8 cellular contexts compared by ENCODE assay signal in the genomic region with DNA sequence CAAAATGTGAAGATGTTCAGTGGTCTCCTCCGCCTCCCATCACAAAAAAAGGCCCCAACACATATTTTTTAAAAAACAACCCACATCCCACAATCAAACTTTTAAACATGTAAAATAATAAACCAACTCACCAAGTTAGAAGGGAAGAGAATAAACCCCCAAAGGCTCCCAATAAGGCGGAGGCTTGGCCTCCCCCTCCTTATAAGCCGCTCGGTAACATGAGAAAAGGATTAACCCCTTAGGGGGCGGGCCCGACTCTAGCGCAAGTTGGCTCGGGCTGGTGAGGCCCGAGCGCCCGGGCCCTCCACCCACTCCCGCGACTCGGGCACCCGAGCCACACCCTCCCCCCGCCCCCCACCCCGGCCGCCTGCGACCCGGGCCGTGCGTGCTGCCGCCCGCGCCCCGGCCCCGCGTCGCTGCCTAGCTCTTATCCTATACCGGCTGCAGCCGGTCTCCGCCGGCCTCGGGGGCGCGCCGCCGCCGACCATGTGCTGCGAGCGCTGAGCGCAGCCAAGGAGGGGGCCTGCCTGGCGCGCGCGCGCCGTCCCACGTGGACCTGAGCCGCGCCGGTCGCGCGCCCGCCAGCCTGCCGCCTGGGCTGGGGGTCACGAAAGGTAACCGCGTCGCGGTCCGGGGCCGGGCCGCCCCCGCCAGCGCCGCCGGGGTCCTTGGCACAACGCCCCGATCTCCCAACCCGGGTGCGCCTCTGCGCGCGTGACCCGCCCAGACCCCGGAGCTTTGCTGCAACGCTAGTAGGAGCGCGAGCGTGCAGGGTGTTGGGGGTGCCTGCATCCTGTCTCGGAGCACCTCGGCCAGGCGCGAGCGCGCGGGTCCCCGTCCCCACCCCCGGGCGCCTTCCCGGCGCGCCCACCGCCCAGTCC. TPM values are rescaled to one million over a fixed set of nuclear protein-coding genes. Genes with fewer than 3 reads are reported as not detected.
DNase-seq lines count a peak whose midpoint lies in the region; ATAC-seq and TF ChIP-seq lines count a peak whose summit lies in the region.

ARSG (plus strand) TSS at position 541 of the 881 bp plus-strand sequence. CDS start 15,999 bp downstream, outside the sequence.
SLC16A6 (minus strand) TSS at position 173 of the 881 bp plus-strand sequence. CDS start 12,807 bp downstream, outside the sequence.

- peak; percentile 92 for DNase-seq in SK-N-SH
- DNase-seq in NCI-H2196 treated with DMSO at 0.1 percent for 48 hours (lab: John Stamatoyannopoulos, UW; ENCODE audit: unreplicated experiment), result peak; percentile 73
- peak; percentile 85 for DNase-seq in activated CD4-positive, alpha-beta T cell treated with anti-CD3 and anti-CD28 coated beads for 48 hours
- DNase-seq in colonic mucosa, result peak; percentile 52
- peak; percentile 63 to 79 (median 76) for DNase-seq in right lobe of liver
- peak; percentile 80 to 81 for DNase-seq in stimulated activated CD4-positive, alpha-beta T cell treated with anti-CD3 and anti-CD28 coated beads, Interleukin-4, amount 100 ng/mL, for 4 hours

- TF ChIP-seq EP300 in SK-N-SH (IDR thresholded peaks at IDR 0.05; ENCODE audit: borderline replicate concordance in 1 of 2, low read depth in 1 of 2, low read length in 1 of 2), result no peak

- H3K4me1 ChIP-seq in SK-N-SH (ENCODE audit: control insufficient read depth in 1 of 2, insufficient read depth in 2 of 2, low read depth in 1 of 2, low read length in 1 of 2) (peaks cover 0 to 13% of the 10 kb centered on the region in 2 experiments; a peak in 2 of 4 replicates), colonic mucosa (peaks cover 8% of the 10 kb centered on the region), right lobe of liver (peaks cover 0 to 16% (median 2%) of the 10 kb centered on the region in 4 donors)

- H3K4me3 ChIP-seq in SK-N-SH (ENCODE audit: low read depth in 2 of 2, low read length in 1 of 2) (peak within 1 kb of the TSS; percentile 55 to 72), colonic mucosa (peak within 1 kb of the TSS; percentile 58), right lobe of liver (peak within 1 kb of the TSS; percentile 56 to 60 (median 57))

- H3K36me3 ChIP-seq in SK-N-SH (replicated peaks in 1 of 2; ENCODE audit: control insufficient read depth in 1 of 2, insufficient read depth in 2 of 2, low read length in 1 of 2) (no peaks in the 10 kb centered on the region), colonic mucosa (no peaks in the 10 kb centered on the region), right lobe of liver (no peaks in the 10 kb centered on the region)

- ATAC-seq in SK-N-SH treated with all-trans-retinoic acid at 6 μM for 48 hours, result no peak; the same call in 1 of the 3 replicates
- peak; percentile 55 for ATAC-seq in HG03045 (IDR thresholded peaks at IDR 0.05; ENCODE audit: unreplicated experiment)
- ATAC-seq in right lobe of liver, result peak; percentile 58 to 74 (median 64)

- H3K9ac ChIP-seq in SK-N-SH, result peak within 1 kb of the TSS; percentile 26; the same call in 1 of the 2 replicates
- H3K9ac ChIP-seq in colonic mucosa (ENCODE audit: low read depth in 2 of 2, low read length in 2 of 2), result peak within 1 kb of the TSS; percentile 34 to 77

- POLR2A ChIA-PET in SK-N-SH (lab: Yijun Ruan, JAX), result no interaction called here

- TF ChIP-seq RAD21 in SK-N-SH (IDR thresholded peaks at IDR 0.05; ENCODE audit: low read length), result no peak

- no peaks in the 10 kb centered on the region for H3K9me2 ChIP-seq in SK-N-SH

- H3K27me3 ChIP-seq in SK-N-SH (ENCODE audit: insufficient read depth), result peaks cover 66% of the 10 kb centered on the region
- peaks cover 37% of the 10 kb centered on the region for H3K27me3 ChIP-seq in colonic mucosa
- H3K27me3 ChIP-seq in right lobe of liver, result peaks cover 0 to 7% of the 10 kb centered on the region in 2 donors

- peak within 1 kb of the TSS; percentile 99 for H3K4me2 ChIP-seq in SK-N-SH

- 2% methylated on average over 21 of the region's 96 CpGs for WGBS in SK-N-SH (ENCODE audit: low lambda C conversion rate)
- under 1% methylated on average over 16 of the region's 96 CpGs for WGBS in right lobe of liver (ENCODE audit: insufficient coverage, low coverage, low lambda C conversion rate, missing lambda C conversion rate)

- peak within 1 kb of the TSS; percentile 78; the same call in 1 of the 2 replicates for H2AFZ ChIP-seq in SK-N-SH (ENCODE audit: low read depth)

- intact Hi-C loops in colonic mucosa (cut with DNase I) (no loop called here), right lobe of liver (cut with DNase I) (no loop called here)

- H3K27ac ChIP-seq in SK-N-SH (ENCODE audit: low read depth in 2 of 2, low read length in 1 of 2) (no peak within 1 kb of the TSS), colonic mucosa (peak within 1 kb of the TSS; percentile 73), right lobe of liver (peak within 1 kb of the TSS; percentile 60 to 76 (median 62))

- no peaks in the 10 kb centered on the region for H4K20me1 ChIP-seq in SK-N-SH (ENCODE audit: insufficient read depth)

- CTCF ChIA-PET in SK-N-SH (lab: Yijun Ruan, JAX), result interaction anchor here (0.6 to 4.1 kb wide), 7 partner anchors 15 to 176 kb away, joined by 3 to 15 read pairs (median 3); no protein-coding TSS in a partner anchor

- no peak for TF ChIP-seq POLR2A in right lobe of liver (IDR thresholded peaks at IDR 0.05)

- H3K9me3 ChIP-seq in SK-N-SH, result no peaks in the 10 kb centered on the region
- H3K9me3 ChIP-seq in colonic mucosa, result no peaks in the 10 kb centered on the region
- no peaks in the 10 kb centered on the region for H3K9me3 ChIP-seq in right lobe of liver

- TF ChIP-seq CTCF in SK-N-SH (IDR thresholded peaks at IDR 0.05) (no peak), colonic mucosa (IDR thresholded peaks at IDR 0.05) (no peak), right lobe of liver (IDR thresholded peaks at IDR 0.05) (no peak)

- no peaks in the 10 kb centered on the region for H3F3A ChIP-seq in SK-N-SH (replicated peaks; ENCODE audit: insufficient read depth)

- no peaks in the 10 kb centered on the region for H3K79me2 ChIP-seq in SK-N-SH (ENCODE audit: insufficient read depth)

TF ChIP-seq in SK-N-SH, 30 proteins besides CTCF, POLR2A, EP300 and RAD21 (continues in another document):
- TF ChIP-seq EZH2phosphoT487 (IDR thresholded peaks at IDR 0.05; ENCODE audit: borderline replicate concordance, low read depth), result no peak
- TF ChIP-seq NFIC (IDR thresholded peaks at IDR 0.05; ENCODE audit: borderline replicate concordance), result no peak
- no peak for TF ChIP-seq FOXJ3 (CRISPR knock-in tag; IDR thresholded peaks at IDR 0.05)
- no peak for TF ChIP-seq FOSL2 (IDR thresholded peaks at IDR 0.05; ENCODE audit: borderline replicate concordance, low read depth)
- no peak for TF ChIP-seq CHD2 (IDR thresholded peaks at IDR 0.05; ENCODE audit: low read length, partially characterized antibody)
- no peak for TF ChIP-seq GABPA (IDR thresholded peaks at IDR 0.05; ENCODE audit: low read depth)
- no peak for TF ChIP-seq MEF2A (IDR thresholded peaks at IDR 0.05; ENCODE audit: borderline replicate concordance, low read depth)
- 0 out of 2 replicates have a peak, but pooled peaks have one; percentile 43 for TF ChIP-seq MAX (IDR thresholded peaks at IDR 0.05; ENCODE audit: low read depth)
- no peak for TF ChIP-seq TAF1 (IDR thresholded peaks at IDR 0.05; ENCODE audit: borderline replicate concordance, low read depth, low read length)
- TF ChIP-seq NRF1 (IDR thresholded peaks at IDR 0.05; ENCODE audit: low read depth, low read length), result no peak
- TF ChIP-seq MXI1 (IDR thresholded peaks at IDR 0.05; ENCODE audit: low read depth, low read length), result peak; percentile 82

TF ChIP-seq in SK-N-SH treated with all-trans-retinoic acid at 6 μM for 48 hours, 23 proteins besides CTCF, POLR2A, EP300 and RAD21:
- TF ChIP-seq GLIS3 (CRISPR knock-in tag; IDR thresholded peaks at IDR 0.05), result no peak
- no peak for TF ChIP-seq OSR1 (CRISPR knock-in tag; IDR thresholded peaks at IDR 0.05)
- TF ChIP-seq TCF4 (CRISPR knock-in tag; IDR thresholded peaks at IDR 0.05; ENCODE audit: borderline replicate concordance), result no peak
- TF ChIP-seq CSDC2 (CRISPR knock-in tag; IDR thresholded peaks at IDR 0.05), result no peak
- TF ChIP-seq, protein P1, sequence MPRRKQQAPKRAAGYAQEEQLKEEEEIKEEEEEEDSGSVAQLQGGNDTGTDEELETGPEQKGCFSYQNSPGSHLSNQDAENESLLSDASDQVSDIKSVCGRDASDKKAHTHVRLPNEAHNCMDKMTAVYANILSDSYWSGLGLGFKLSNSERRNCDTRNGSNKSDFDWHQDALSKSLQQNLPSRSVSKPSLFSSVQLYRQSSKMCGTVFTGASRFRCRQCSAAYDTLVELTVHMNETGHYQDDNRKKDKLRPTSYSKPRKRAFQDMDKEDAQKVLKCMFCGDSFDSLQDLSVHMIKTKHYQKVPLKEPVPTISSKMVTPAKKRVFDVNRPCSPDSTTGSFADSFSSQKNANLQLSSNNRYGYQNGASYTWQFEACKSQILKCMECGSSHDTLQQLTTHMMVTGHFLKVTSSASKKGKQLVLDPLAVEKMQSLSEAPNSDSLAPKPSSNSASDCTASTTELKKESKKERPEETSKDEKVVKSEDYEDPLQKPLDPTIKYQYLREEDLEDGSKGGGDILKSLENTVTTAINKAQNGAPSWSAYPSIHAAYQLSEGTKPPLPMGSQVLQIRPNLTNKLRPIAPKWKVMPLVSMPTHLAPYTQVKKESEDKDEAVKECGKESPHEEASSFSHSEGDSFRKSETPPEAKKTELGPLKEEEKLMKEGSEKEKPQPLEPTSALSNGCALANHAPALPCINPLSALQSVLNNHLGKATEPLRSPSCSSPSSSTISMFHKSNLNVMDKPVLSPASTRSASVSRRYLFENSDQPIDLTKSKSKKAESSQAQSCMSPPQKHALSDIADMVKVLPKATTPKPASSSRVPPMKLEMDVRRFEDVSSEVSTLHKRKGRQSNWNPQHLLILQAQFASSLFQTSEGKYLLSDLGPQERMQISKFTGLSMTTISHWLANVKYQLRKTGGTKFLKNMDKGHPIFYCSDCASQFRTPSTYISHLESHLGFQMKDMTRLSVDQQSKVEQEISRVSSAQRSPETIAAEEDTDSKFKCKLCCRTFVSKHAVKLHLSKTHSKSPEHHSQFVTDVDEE (CRISPR knock-in tag; IDR thresholded peaks at IDR 0.05), result no peak
- no peak for TF ChIP-seq BACH2 (CRISPR knock-in tag; IDR thresholded peaks at IDR 0.05; ENCODE audit: borderline replicate concordance)

RNA-seq across cellular contexts. Expression of gene ARSG, which starts in this region (rescaled TPM):
- polyA plus RNA-seq in SK-N-SH (2012; rRNA removed), result 0.41 and 0.60 TPM in 2 replicates
- 0.20 and 0.24 TPM in 2 replicates for polyA plus RNA-seq in SK-N-SH (2012; cell fraction: cytosol; rRNA removed)
- polyA plus RNA-seq in SK-N-SH (2012; cell fraction: nucleus; rRNA removed), result 0.20 and 0.22 TPM in 2 replicates
- total RNA-seq in colonic mucosa, result under 1 TPM; 0.24 to 0.79 TPM
- 1 to 10 TPM; 1.2 to 3.3 (median 2.5) TPM for total RNA-seq in right lobe of liver

RNA-seq across cellular contexts. Expression of gene SLC16A6, which starts in this region (rescaled TPM):
- polyA plus RNA-seq in SK-N-SH (2012; rRNA removed), result 0.03 TPM in 1 of 2 replicates, not detected in the other
- polyA plus RNA-seq in SK-N-SH (2012; cell fraction: cytosol; rRNA removed), result 0.01 and 0.03 TPM in 2 replicates
- 0.16 and 0.30 TPM in 2 replicates for polyA plus RNA-seq in SK-N-SH (2012; cell fraction: nucleus; rRNA removed)
- total RNA-seq in colonic mucosa (under 1 TPM; 0.15 to 0.19 TPM), right lobe of liver (1 to 10 TPM in 1 of 6 experiments, under 1 TPM in 5; 0.19 to 1.2 (median 0.45) TPM)

Comparison
In these comparisons a context has a peak if more than half of its experiments do, and no peak if none do; other contexts are left out.
1. Peak in DNase-seq, H3K4me3 ChIP-seq, H3K9ac ChIP-seq and H3K4me2 ChIP-seq in SK-N-SH; RNA of the genes that start here not detected or under 1 TPM.
2. Peak in DNase-seq, H3K4me3 ChIP-seq, H3K27ac ChIP-seq and H3K9ac ChIP-seq in colonic mucosa; RNA of the genes that start here not detected or under 1 TPM.
3. H3K27ac ChIP-seq: peak in right lobe of liver (3 of 3); none in SK-N-SH (0 of 2).
4. Peak in every context shown above with its lines, with median percentiles within 50 percentile points of each other: DNase-seq and H3K4me3 ChIP-seq.